9 cellular contexts compared by ENCODE assay signal in genomic region chr1:196148367-196148970, GRCh38.
DNase-seq lines count a peak whose midpoint lies in the region; ATAC-seq and TF ChIP-seq lines count a peak whose summit lies in the region.
"Had no signal": no experiment of that assay in that cellular context is flagged by ENCODE, and none has a peak within 500 bp of the region (broad histone marks: within the 10 kb centered on the region; RNA-seq: fewer than 3 reads in every experiment).

No MANE protein-coding gene starts in this region.

- no peaks in the 10 kb centered on the region for H3K79me2 ChIP-seq in osteoblast (ENCODE audit: insufficient read depth, low read length)

- H2AFZ ChIP-seq in osteoblast (ENCODE audit: low read length): no peak overlapping the region

- H3K4me3 ChIP-seq in coronary artery (no peak overlapping the region), osteoblast (ENCODE audit: insufficient read depth, low read length) (no peak overlapping the region)
- H3K4me3 ChIP-seq: BLaER1 had no signal

- H3K36me3 ChIP-seq in osteoblast (ENCODE audit: insufficient read depth, low read length): no peaks in the 10 kb centered on the region
- H3K36me3 ChIP-seq: BLaER1 had no signal

- H3K27ac ChIP-seq in coronary artery (no peak overlapping the region), osteoblast (ENCODE audit: low read depth, low read length) (no peak overlapping the region)
- H3K27ac ChIP-seq: BLaER1 had no signal

- no peaks in the 10 kb centered on the region for H4K20me1 ChIP-seq in osteoblast (ENCODE audit: insufficient read depth, low read length)
- H4K20me1 ChIP-seq: BLaER1 had no signal

- H3K4me2 ChIP-seq in osteoblast (ENCODE audit: insufficient read depth, low read length): no peak overlapping the region
- H3K4me2 ChIP-seq: BLaER1 had no signal

- H3K9me3 ChIP-seq in osteoblast (ENCODE audit: low read depth, low read length): no peaks in the 10 kb centered on the region
- H3K9me3 ChIP-seq: BLaER1 had no signal

- H3K27me3 ChIP-seq in osteoblast (ENCODE audit: insufficient read depth, low read length): no peaks in the 10 kb centered on the region
- H3K27me3 ChIP-seq: BLaER1 had no signal

- no peaks in the 10 kb centered on the region for H3K4me1 ChIP-seq in osteoblast (ENCODE audit: insufficient read depth, low read length)
- H3K4me1 ChIP-seq: BLaER1 had no signal

- peak; percentile 27 for TF ChIP-seq CTCF in coronary artery (IDR thresholded peaks at IDR 0.05)
- peak; percentile 49 for TF ChIP-seq CTCF in osteoblast (IDR thresholded peaks at IDR 0.05; ENCODE audit: extremely low read depth, low read depth, low read length)

- DNase-seq in DMS153 treated with DMSO at 0.1 percent for 48 hours (lab: John Stamatoyannopoulos, UW; ENCODE audit: unreplicated experiment) (peak; percentile 41), DMS153 (lab: John Stamatoyannopoulos, UW) (no peak), NCI-H526 treated with DMSO at 0.1 percent for 48 hours (lab: John Stamatoyannopoulos, UW) (peak; percentile 14), coronary artery (ENCODE audit: low spot score) (no peak), osteoblast (ENCODE audit: insufficient read length, low spot score, missing footprints) (no peak)
- no peak for DNase-seq in stimulated activated CD4-positive, alpha-beta T cell treated with anti-CD3 and anti-CD28 coated beads, Interleukin-12 subunit alpha, Interleukin-12 subunit beta, amount 100 ng/mL, for 4 hours

- ATAC-seq in HG02840 (IDR thresholded peaks at IDR 0.05; ENCODE audit: low FRiP score, unreplicated experiment) (peak; percentile 57), HG03457 (IDR thresholded peaks at IDR 0.05; ENCODE audit: unreplicated experiment) (no peak)

Comparison
In these comparisons a context has a peak if more than half of its experiments do, and no peak if none do; other contexts are left out.
1. DNase-seq: peak in DMS153 treated with DMSO at 0.1 percent for 48 hours (single experiment) and NCI-H526 treated with DMSO at 0.1 percent for 48 hours (single experiment); none in DMS153 (single experiment), coronary artery (single experiment), osteoblast (single experiment) and stimulated activated CD4-positive, alpha-beta T cell treated with anti-CD3 and anti-CD28 coated beads, Interleukin-12 subunit alpha, Interleukin-12 subunit beta, amount 100 ng/mL, for 4 hours (single experiment).